2 cellular contexts compared by ENCODE assay signal in genomic region chr10:79007037-79007842, GRCh38.
TF ChIP-seq lines count a peak whose summit lies in the region.

No MANE protein-coding gene starts in this region.

TF ChIP-seq in HepG2, 621 proteins besides CTCF, POLR2A, EP300 and RAD21:
- TF ChIP-seq TBX3 (IDR thresholded peaks at IDR 0.05; ENCODE audit: borderline replicate concordance) = no peak
- no peak for TF ChIP-seq ZNF704 (CRISPR knock-in tag; IDR thresholded peaks at IDR 0.05; ENCODE audit: borderline replicate concordance)
- no peak for TF ChIP-seq ZNF264 (CRISPR knock-in tag; IDR thresholded peaks at IDR 0.05)
- no peak for TF ChIP-seq ZNF740 (CRISPR knock-in tag; IDR thresholded peaks at IDR 0.05)
- no peak for TF ChIP-seq ZNF552 (CRISPR knock-in tag; IDR thresholded peaks at IDR 0.05; ENCODE audit: borderline replicate concordance)
- TF ChIP-seq ZNF724P (CRISPR knock-in tag; IDR thresholded peaks at IDR 0.05; ENCODE audit: borderline replicate concordance) = no peak
- no peak for TF ChIP-seq BCL6 (CRISPR knock-in tag; IDR thresholded peaks at IDR 0.05)
- TF ChIP-seq ZNF276 (CRISPR knock-in tag; IDR thresholded peaks at IDR 0.05; ENCODE audit: low read depth) = no peak
TF ChIP-seq in HepG2: peak in this region for 0.

TF ChIP-seq in H1, 55 proteins besides CTCF, POLR2A, EP300 and RAD21:
- TF ChIP-seq YY1 (IDR thresholded peaks at IDR 0.05; ENCODE audit: low read depth, low read length) (no peak), NANOG (IDR thresholded peaks at IDR 0.05; ENCODE audit: insufficient read depth, low read depth, low read length, poor library complexity, severe bottlenecking) (no peak), FOSL1 (IDR thresholded peaks at IDR 0.05; ENCODE audit: insufficient read depth, low read depth, low read length) (no peak), SIN3A (conservative IDR thresholded peaks at IDR 0.05 in 1 of 2, IDR thresholded peaks at IDR 0.05 in 1 of 2; ENCODE audit: low read depth in 1 of 2, low read length in 2 of 2) (no peak), CEBPB (IDR thresholded peaks at IDR 0.05; ENCODE audit: low read depth, low read length) (no peak), BACH1 (IDR thresholded peaks at IDR 0.05; ENCODE audit: low read length) (no peak), TEAD4 (IDR thresholded peaks at IDR 0.05; ENCODE audit: low read depth, low read length) (no peak), KDM1A (IDR thresholded peaks at IDR 0.05; ENCODE audit: borderline replicate concordance, low read length) (no peak), EGR1 (IDR thresholded peaks at IDR 0.05; ENCODE audit: borderline replicate concordance, low read depth, low read length) (no peak), PHF8 (conservative IDR thresholded peaks at IDR 0.05; ENCODE audit: low read depth, low read length) (no peak), CBX8 (IDR thresholded peaks at IDR 0.05; ENCODE audit: borderline replicate concordance, low read depth, low read length) (no peak), E2F6 (IDR thresholded peaks at IDR 0.05) (no peak), TAF7 (optimal IDR thresholded peaks at IDR 0.05; ENCODE audit: borderline replicate concordance, low read depth, low read length) (no peak), MAX (IDR thresholded peaks at IDR 0.05) (no peak), MAFK (IDR thresholded peaks at IDR 0.05; ENCODE audit: low read depth, low read length) (no peak), SP1 (IDR thresholded peaks at IDR 0.05; ENCODE audit: low read depth, low read length) (no peak), SIX5 (IDR thresholded peaks at IDR 0.05; ENCODE audit: low read depth, low read length) (no peak)
